Comparison of ENCODE assay signal across 28 cellular contexts in the genomic region with DNA sequence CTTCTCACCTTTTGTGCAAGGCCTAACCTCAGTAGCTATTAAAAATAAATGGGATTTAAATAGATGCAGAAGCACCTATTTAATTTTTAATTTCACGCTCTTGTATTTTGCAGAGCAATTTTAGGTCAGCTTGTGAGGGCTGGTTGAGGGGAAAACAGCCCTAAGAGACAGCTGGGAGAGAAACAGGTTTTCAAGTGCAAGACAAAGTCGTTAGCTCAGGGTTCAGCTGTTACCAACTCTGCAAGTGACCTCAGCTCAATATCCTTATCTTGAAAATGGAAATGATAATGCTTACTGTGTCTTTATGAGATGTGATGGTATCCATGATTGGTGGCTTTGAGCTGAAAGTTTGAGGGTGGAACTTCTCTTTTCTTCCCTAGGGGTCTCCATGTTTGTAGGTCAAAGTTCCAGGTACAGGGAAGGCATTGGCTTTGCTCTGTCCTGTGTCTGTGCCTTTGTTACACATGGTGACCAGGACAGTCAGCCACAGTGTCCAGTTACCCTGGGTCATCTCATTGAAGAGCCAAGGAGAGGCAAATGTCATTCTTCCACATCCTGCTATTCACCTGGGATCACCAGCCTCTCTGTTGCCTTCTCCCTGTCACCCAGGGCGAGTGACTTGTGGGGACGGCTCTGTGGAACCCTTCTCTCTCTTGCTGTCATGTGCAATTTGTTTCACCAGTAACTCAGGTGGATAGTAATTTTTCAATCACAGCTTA.
"Had no signal": no experiment of that assay in that cellular context is flagged by ENCODE, and none has a peak within 500 bp of the region (broad histone marks: within the 10 kb centered on the region; RNA-seq: fewer than 3 reads in every experiment).

No MANE protein-coding gene starts in this region.

- H3K27ac ChIP-seq: body of pancreas, coronary artery, dorsolateral prefrontal cortex, gastroesophageal sphincter, lower lobe of right lung, tibial artery, upper lobe of right lung, VCaP had no signal

- H3K4me3 ChIP-seq: body of pancreas, cardiac muscle cell, coronary artery, dorsolateral prefrontal cortex, gastroesophageal sphincter, lower lobe of right lung, sigmoid colon, suprapubic skin, tibial artery, upper lobe of right lung had no signal

- H3K36me3 ChIP-seq: cardiac muscle cell, gastroesophageal sphincter, lower lobe of right lung, sigmoid colon, suprapubic skin, tibial artery, upper lobe of right lung had no signal

- H3K27me3 ChIP-seq: body of pancreas, cardiac muscle cell, dorsolateral prefrontal cortex, gastroesophageal sphincter, sigmoid colon, suprapubic skin, tibial artery, upper lobe of right lung had no signal

- H3K4me1 ChIP-seq: body of pancreas had no signal

- DNase-seq: activated CD4-positive, alpha-beta T cell treated with anti-CD3 and anti-CD28 coated beads for 48 hours; activated CD4-positive, alpha-beta T cell treated with anti-CD3 and anti-CD28 coated beads, Interleukin-2, amount 50 U/mL, for 48 hours; activated effector memory CD4-positive, alpha-beta T cell treated with Interleukin-2 at 50 U/mL for 16 hours; activated naive CD4-positive, alpha-beta T cell treated with Interleukin-2 at 50 U/mL for 16 hours; anterior cingulate cortex; body of pancreas; dorsolateral prefrontal cortex; effector memory CD8-positive, alpha-beta T cell; erythroblast; hypothalamus; immature natural killer cell; kidney; lower lobe of right lung; mesendoderm; sigmoid colon; stimulated activated CD4-positive, alpha-beta T cell treated with anti-CD3 and anti-CD28 coated beads, Interleukin-15, amount 100 ng/mL, for 24 hours; stimulated activated CD4-positive, alpha-beta T cell treated with anti-CD3 and anti-CD28 coated beads, Interleukin-2, amount 100 ng/mL, for 24 hours; stimulated activated naive CD4-positive, alpha-beta T cell; SW 1271; T-helper 9 cell; tibial artery; upper lobe of right lung had no signal

- H3K9me3 ChIP-seq: body of pancreas, gastroesophageal sphincter, lower lobe of right lung, sigmoid colon, suprapubic skin, tibial artery, upper lobe of right lung had no signal

- ATAC-seq: activated CD4-positive, CD25-positive, alpha-beta regulatory T cell treated with anti-CD3 and anti-CD28 coated beads, Interleukin-2, amount 50 U/mL, for 24 hours; body of pancreas; effector memory CD8-positive, alpha-beta T cell; gastroesophageal sphincter; lower lobe of right lung; upper lobe of right lung had no signal
